ENCODE assay signal across 21 cellular contexts in the genomic region with DNA sequence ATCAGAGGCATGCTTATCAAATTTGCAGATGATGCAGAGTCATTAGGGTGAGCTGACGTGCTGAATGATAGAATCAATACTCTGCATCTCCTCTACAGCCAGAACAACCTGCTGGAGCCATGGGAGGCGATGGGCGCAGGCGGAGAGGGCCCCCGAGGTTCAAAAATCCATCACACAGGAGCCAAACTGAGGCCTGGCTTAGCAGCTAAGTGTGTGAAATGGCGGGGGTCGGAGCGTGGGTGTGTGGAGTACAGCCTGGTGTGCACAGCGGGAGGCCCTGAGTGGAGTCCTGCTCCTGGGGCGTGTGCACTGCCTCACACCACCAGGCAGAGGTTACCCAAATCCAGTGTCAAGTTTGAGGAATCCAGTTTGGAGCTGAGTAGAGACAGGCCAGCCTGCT.
DNase-seq lines count a peak whose midpoint lies in the region; ATAC-seq and TF ChIP-seq lines count a peak whose summit lies in the region.
"Had no signal": no experiment of that assay in that cellular context is flagged by ENCODE, and none has a peak within 500 bp of the region (broad histone marks: within the 10 kb centered on the region; RNA-seq: fewer than 3 reads in every experiment).

No MANE protein-coding gene starts in this region.

- no peak for TF ChIP-seq POLR2A in breast epithelium (IDR thresholded peaks at IDR 0.05)

- POLR2A ChIA-PET in activated naive CD8-positive, alpha-beta T cell treated with anti-CD3 and anti-CD28 coated beads, Interleukin-2, amount 10 ng/mL, durations not matched to agents 7 days and 5 days (lab: Charles Lee), result interaction anchor here (0.5 kb wide), 1 partner anchor 118 kb away, joined by 3 read pairs; no protein-coding TSS in a partner anchor
- POLR2A ChIA-PET in HEK293T (lab: Yijun Ruan, JAX), result no interaction called here

- peak overlapping the region; percentile 71 for H3K23ac ChIP-seq in neuronal stem cell (ENCODE audit: low read depth, low read length, poor library complexity)

- no peak for DNase-seq in activated naive CD8-positive, alpha-beta T cell treated with anti-CD3 and anti-CD28 coated beads, Interleukin-2, amount 10 ng/mL, durations not matched to agents 7 days and 5 days
- DNase-seq in activated naive CD8-positive, alpha-beta T cell treated with anti-CD3 and anti-CD28 coated beads for 36 hours, result no peak
- DNase-seq in neuronal stem cell (ENCODE audit: low spot score) (no peak), HEK293T (ENCODE audit: extremely low spot score) (no peak), kidney glomerular epithelial cell (lab: John Stamatoyannopoulos, UW) (no peak), breast epithelium (ENCODE audit: low spot score in 2 of 2) (no peak)
- no peak for DNase-seq in activated naive CD4-positive, alpha-beta T cell treated with anti-CD3 and anti-CD28 coated beads, Interleukin-2, amount 10 ng/mL, durations not matched to agents 7 days and 5 days
- DNase-seq: 8988T; ACHN; Karpas-422; NCI-H1092 treated with DMSO at 0.1 percent for 48 hours; NCI-H1436; NCI-H1930; NCI-H446; NCI-H524 treated with DMSO at 0.1 percent for 48 hours; NCI-H82; NK-92 treated with Interleukin-12 subunit alpha and Interleukin-12 subunit beta, amount 100 ng/mL, for 24 hours; PC-3 had no signal

- H3K27ac ChIP-seq in cingulate gyrus (ENCODE audit: low read depth, low read length) (peak overlapping the region; percentile 66), neuronal stem cell (replicated peaks; ENCODE audit: low read length) (no peak overlapping the region), breast epithelium (peak overlapping the region in 1 of 2 donors; percentile 12)

- no peaks in the 10 kb centered on the region for H3K27me3 ChIP-seq in neuronal stem cell (ENCODE audit: control insufficient read depth in 3 of 3, insufficient read depth in 3 of 3, low read depth in 1 of 3, low read length in 3 of 3)
- no peaks in the 10 kb centered on the region for H3K27me3 ChIP-seq in breast epithelium
- H3K27me3 ChIP-seq: BE2C had no signal

- peaks cover 58% of the 10 kb centered on the region for H3K4me1 Mint-ChIP-seq in activated naive CD8-positive, alpha-beta T cell treated with anti-CD3 and anti-CD28 coated beads, Interleukin-2, amount 10 ng/mL, durations not matched to agents 7 days and 5 days
- H3K4me1 Mint-ChIP-seq in activated naive CD8-positive, alpha-beta T cell treated with anti-CD3 and anti-CD28 coated beads for 36 hours, result peaks cover 64% of the 10 kb centered on the region
- peaks cover 55% of the 10 kb centered on the region for H3K4me1 Mint-ChIP-seq in activated naive CD4-positive, alpha-beta T cell treated with anti-CD3 and anti-CD28 coated beads, Interleukin-2, amount 10 ng/mL, durations not matched to agents 7 days and 5 days

- H3K9me3 Mint-ChIP-seq in activated naive CD8-positive, alpha-beta T cell treated with anti-CD3 and anti-CD28 coated beads, Interleukin-2, amount 10 ng/mL, durations not matched to agents 7 days and 5 days, result no peaks in the 10 kb centered on the region
- H3K9me3 Mint-ChIP-seq in activated naive CD8-positive, alpha-beta T cell treated with anti-CD3 and anti-CD28 coated beads for 36 hours, result no peaks in the 10 kb centered on the region
- no peaks in the 10 kb centered on the region for H3K9me3 Mint-ChIP-seq in activated naive CD4-positive, alpha-beta T cell treated with anti-CD3 and anti-CD28 coated beads, Interleukin-2, amount 10 ng/mL, durations not matched to agents 7 days and 5 days

- no peak overlapping the region for H3K14ac ChIP-seq in neuronal stem cell (ENCODE audit: low read length)

- no peaks in the 10 kb centered on the region for H3K9me3 ChIP-seq in neuronal stem cell (replicated peaks in 1 of 2; ENCODE audit: control insufficient read depth in 2 of 2, insufficient read depth in 1 of 2, low read depth in 1 of 2, low read length in 2 of 2)
- no peaks in the 10 kb centered on the region for H3K9me3 ChIP-seq in breast epithelium
- H3K9me3 ChIP-seq: BE2C had no signal

- H2BK5ac ChIP-seq in neuronal stem cell (ENCODE audit: low read length), result no peak overlapping the region

- no peak overlapping the region for H2BK15ac ChIP-seq in neuronal stem cell (ENCODE audit: low read length)

- H3K9ac ChIP-seq in neuronal stem cell (ENCODE audit: low read depth, low read length, poor library complexity), result peak overlapping the region; percentile 50

- H2BK12ac ChIP-seq in neuronal stem cell (ENCODE audit: low read length), result no peak overlapping the region

- no peak overlapping the region for H2AFZ ChIP-seq in neuronal stem cell (ENCODE audit: low read length)

- H3K36me3 ChIP-seq in neuronal stem cell (replicated peaks in 1 of 2; ENCODE audit: control insufficient read depth in 2 of 2, insufficient read depth in 2 of 2, low read length in 2 of 2) (peaks cover 15 to 66% of the 10 kb centered on the region in 2 donors), breast epithelium (no peaks in the 10 kb centered on the region)
- H3K36me3 ChIP-seq: BE2C had no signal

- no peak for TF ChIP-seq CTCF in breast epithelium (IDR thresholded peaks at IDR 0.05)

- no peak overlapping the region for H2BK120ac ChIP-seq in neuronal stem cell (ENCODE audit: low read depth, low read length)

- H3K18ac ChIP-seq in neuronal stem cell (ENCODE audit: low read length), result no peak overlapping the region

- H3K4me2 ChIP-seq in neuronal stem cell (ENCODE audit: insufficient read depth, low read length, poor library complexity, severe bottlenecking), result no peak overlapping the region

- no peak for ATAC-seq in activated naive CD8-positive, alpha-beta T cell treated with anti-CD3 and anti-CD28 coated beads, Interleukin-2, amount 10 ng/mL, durations not matched to agents 7 days and 5 days (ENCODE audit: low read depth)
- ATAC-seq: HCT116 had no signal

- CTCF ChIA-PET in HEK293T (lab: Yijun Ruan, JAX), result interaction anchor here (1.8 kb wide), 1 partner anchor 98 kb away, joined by 16 read pairs; no protein-coding TSS in a partner anchor
- CTCF ChIA-PET in activated naive CD4-positive, alpha-beta T cell treated with anti-CD3 and anti-CD28 coated beads, Interleukin-2, amount 10 ng/mL, durations not matched to agents 7 days and 5 days (lab: Charles Lee), result interaction anchor here (1.3 to 5.3 kb wide), 8 partner anchors 20 to 100 kb away, joined by 3 to 50 read pairs (median 8); a partner anchor contains a TSS

- H3K4me3 ChIP-seq in neuronal stem cell (ENCODE audit: low read length in 2 of 2) (no peak overlapping the region), breast epithelium (no peak overlapping the region)

- H4K91ac ChIP-seq in neuronal stem cell (ENCODE audit: low read depth, low read length, poor library complexity), result no peak overlapping the region

- no peak overlapping the region for H2AK5ac ChIP-seq in neuronal stem cell (ENCODE audit: low read depth, low read length)

- H3K4ac ChIP-seq in neuronal stem cell (ENCODE audit: low read length), result no peak overlapping the region

- no peaks in the 10 kb centered on the region for H3K79me1 ChIP-seq in neuronal stem cell (ENCODE audit: low read depth, low read length)

- H3K4me1 ChIP-seq in neuronal stem cell (ENCODE audit: control insufficient read depth in 2 of 2, insufficient read depth in 1 of 2, low read depth in 1 of 2, low read length in 2 of 2) (peaks cover 0 to 7% of the 10 kb centered on the region in 2 donors), breast epithelium (no peaks in the 10 kb centered on the region)

- H3K27ac Mint-ChIP-seq in activated naive CD8-positive, alpha-beta T cell treated with anti-CD3 and anti-CD28 coated beads, Interleukin-2, amount 10 ng/mL, durations not matched to agents 7 days and 5 days, result peak overlapping the region; percentile 17
- H3K27ac Mint-ChIP-seq in activated naive CD8-positive, alpha-beta T cell treated with anti-CD3 and anti-CD28 coated beads for 36 hours, result no peak overlapping the region
- H3K27ac Mint-ChIP-seq in activated naive CD4-positive, alpha-beta T cell treated with anti-CD3 and anti-CD28 coated beads, Interleukin-2, amount 10 ng/mL, durations not matched to agents 7 days and 5 days, result no peak overlapping the region

- WGBS in neuronal stem cell (ENCODE audit: extremely low coverage in 2 of 2, insufficient read length in 2 of 2, insufficient replicate concordance in 1 of 2), 2 donors, result no CpG with 5 or more reads among the region's 10 CpGs

- no peak overlapping the region for H3K4me3 Mint-ChIP-seq in activated naive CD8-positive, alpha-beta T cell treated with anti-CD3 and anti-CD28 coated beads, Interleukin-2, amount 10 ng/mL, durations not matched to agents 7 days and 5 days
- H3K4me3 Mint-ChIP-seq in activated naive CD8-positive, alpha-beta T cell treated with anti-CD3 and anti-CD28 coated beads for 36 hours, result no peak overlapping the region
- no peak overlapping the region for H3K4me3 Mint-ChIP-seq in activated naive CD4-positive, alpha-beta T cell treated with anti-CD3 and anti-CD28 coated beads, Interleukin-2, amount 10 ng/mL, durations not matched to agents 7 days and 5 days

- no peak overlapping the region for H4K8ac ChIP-seq in neuronal stem cell (ENCODE audit: low read depth, low read length)

- H3K36me3 Mint-ChIP-seq in activated naive CD8-positive, alpha-beta T cell treated with anti-CD3 and anti-CD28 coated beads, Interleukin-2, amount 10 ng/mL, durations not matched to agents 7 days and 5 days, result peaks cover 19% of the 10 kb centered on the region
- H3K36me3 Mint-ChIP-seq in activated naive CD8-positive, alpha-beta T cell treated with anti-CD3 and anti-CD28 coated beads for 36 hours, result peaks cover 10% of the 10 kb centered on the region
- H3K36me3 Mint-ChIP-seq in activated naive CD4-positive, alpha-beta T cell treated with anti-CD3 and anti-CD28 coated beads, Interleukin-2, amount 10 ng/mL, durations not matched to agents 7 days and 5 days, result no peaks in the 10 kb centered on the region

- no peaks in the 10 kb centered on the region for H3K27me3 Mint-ChIP-seq in activated naive CD8-positive, alpha-beta T cell treated with anti-CD3 and anti-CD28 coated beads, Interleukin-2, amount 10 ng/mL, durations not matched to agents 7 days and 5 days
- H3K27me3 Mint-ChIP-seq in activated naive CD8-positive, alpha-beta T cell treated with anti-CD3 and anti-CD28 coated beads for 36 hours, result no peaks in the 10 kb centered on the region
- H3K27me3 Mint-ChIP-seq in activated naive CD4-positive, alpha-beta T cell treated with anti-CD3 and anti-CD28 coated beads, Interleukin-2, amount 10 ng/mL, durations not matched to agents 7 days and 5 days, result peaks cover 60% of the 10 kb centered on the region

- intact Hi-C loops in breast epithelium (cut with DNase I; ENCODE audit: low total_unique reads), result loop anchor here (10.0 kb wide), 1 partner anchor 95 kb away; no protein-coding TSS in a partner anchor

TF ChIP-seq in HEK293T, 16 proteins besides CTCF, POLR2A, EP300 and RAD21:
- TF ChIP-seq CTBP1 (IDR thresholded peaks at IDR 0.05; ENCODE audit: borderline replicate concordance), result no peak
- no peak for TF ChIP-seq SUZ12 (IDR thresholded peaks at IDR 0.05)
- no peak for TF ChIP-seq FOXA1 (IDR thresholded peaks at IDR 0.05)
- TF ChIP-seq ELF4 (IDR thresholded peaks at IDR 0.05), result no peak
